Comparison of ENCODE assay signal across 34 cellular contexts in genomic region chr11:133819916-133820315, GRCh38. TPM values are rescaled to one million over a fixed set of nuclear protein-coding genes. Genes with fewer than 3 reads are reported as not detected.
"Had no signal": no experiment of that assay in that cellular context is flagged by ENCODE, and none has a peak within 500 bp of the region (broad histone marks: within the 10 kb centered on the region; RNA-seq: fewer than 3 reads in every experiment).

No MANE protein-coding gene starts in this region.

- ATAC-seq: PC-3 had no signal

- H3K27ac Mint-ChIP-seq: activated CD4-positive, alpha-beta memory T cell treated with anti-CD3 and anti-CD28 coated beads, Interleukin-2, amount 10 ng/mL, durations not matched to agents 7 days and 5 days; activated naive CD4-positive, alpha-beta T cell treated with anti-CD3 and anti-CD28 coated beads, Interleukin-2, amount 10 ng/mL, durations not matched to agents 7 days and 5 days; activated naive CD8-positive, alpha-beta T cell treated with anti-CD3 and anti-CD28 coated beads for 36 hours had no signal

- H3K4me1 Mint-ChIP-seq: activated CD4-positive, alpha-beta memory T cell treated with anti-CD3 and anti-CD28 coated beads, Interleukin-2, amount 10 ng/mL, durations not matched to agents 7 days and 5 days; activated naive CD4-positive, alpha-beta T cell treated with anti-CD3 and anti-CD28 coated beads, Interleukin-2, amount 10 ng/mL, durations not matched to agents 7 days and 5 days; activated naive CD8-positive, alpha-beta T cell treated with anti-CD3 and anti-CD28 coated beads for 36 hours; central memory CD8-positive, alpha-beta T cell had no signal

- H3K4me2 ChIP-seq: KMS-11 had no signal

- H3K9ac ChIP-seq: KMS-11 had no signal

- H3K36me3 ChIP-seq: brain microvascular endothelial cell, Peyer's patch, WERI-Rb-1 had no signal

- H3K4me3 ChIP-seq: Peyer's patch had no signal

- H3K4me1 ChIP-seq: Peyer's patch had no signal

- H3K27me3 Mint-ChIP-seq: activated naive CD8-positive, alpha-beta T cell treated with anti-CD3 and anti-CD28 coated beads for 36 hours had no signal

- H3K9me3 ChIP-seq: Peyer's patch had no signal

- H3K27me3 ChIP-seq: brain microvascular endothelial cell, Peyer's patch had no signal

- H3K4me3 Mint-ChIP-seq: activated CD4-positive, alpha-beta memory T cell treated with anti-CD3 and anti-CD28 coated beads, Interleukin-2, amount 10 ng/mL, durations not matched to agents 7 days and 5 days; activated naive CD4-positive, alpha-beta T cell treated with anti-CD3 and anti-CD28 coated beads, Interleukin-2, amount 10 ng/mL, durations not matched to agents 7 days and 5 days; activated naive CD8-positive, alpha-beta T cell treated with anti-CD3 and anti-CD28 coated beads for 36 hours; central memory CD8-positive, alpha-beta T cell had no signal

- DNase-seq: activated CD4-positive, alpha-beta memory T cell treated with anti-CD3 and anti-CD28 coated beads, Interleukin-2, amount 10 ng/mL, durations not matched to agents 7 days and 5 days; activated CD4-positive, alpha-beta T cell treated with anti-CD3 and anti-CD28 coated beads for 1 hour; activated CD4-positive, alpha-beta T cell treated with anti-CD3 and anti-CD28 coated beads for 48 hours; activated CD4-positive, CD25-positive, alpha-beta regulatory T cell; activated effector memory CD4-positive, alpha-beta T cell treated with Interleukin-2 at 50 U/mL for 16 hours; activated naive CD4-positive, alpha-beta T cell treated with anti-CD3 and anti-CD28 coated beads, Interleukin-2, amount 10 ng/mL, durations not matched to agents 7 days and 5 days; activated naive CD8-positive, alpha-beta T cell treated with anti-CD3 and anti-CD28 coated beads for 36 hours; activated T-cell treated with anti-CD3 and anti-CD28 coated beads, Interleukin-2, amount 50 U/mL, for 48 hours; amniotic stem cell; aorta; brain microvascular endothelial cell; MM.1S; NCI-H1092; NCI-H1436 treated with DMSO at 0.1 percent for 48 hours; NCI-H187; NCI-H2029 treated with DMSO at 0.1 percent for 48 hours; NCI-H2171 treated with DMSO at 0.1 percent for 48 hours; NCI-H226; NCI-H524 treated with DMSO at 0.1 percent for 48 hours; NCI-H748 treated with DMSO at 0.1 percent for 48 hours; NK-92 treated with Interleukin-12 subunit alpha and Interleukin-12 subunit beta, amount 100 ng/mL, for 24 hours; PC-3; Peyer's patch; RPMI8226; SW 1271; T1000; WERI-Rb-1 had no signal

- H3K36me3 Mint-ChIP-seq: activated naive CD4-positive, alpha-beta T cell treated with anti-CD3 and anti-CD28 coated beads, Interleukin-2, amount 10 ng/mL, durations not matched to agents 7 days and 5 days; activated naive CD8-positive, alpha-beta T cell treated with anti-CD3 and anti-CD28 coated beads for 36 hours had no signal

- H3K9me3 Mint-ChIP-seq: activated CD4-positive, alpha-beta memory T cell treated with anti-CD3 and anti-CD28 coated beads, Interleukin-2, amount 10 ng/mL, durations not matched to agents 7 days and 5 days; activated naive CD4-positive, alpha-beta T cell treated with anti-CD3 and anti-CD28 coated beads, Interleukin-2, amount 10 ng/mL, durations not matched to agents 7 days and 5 days; activated naive CD8-positive, alpha-beta T cell treated with anti-CD3 and anti-CD28 coated beads for 36 hours; central memory CD8-positive, alpha-beta T cell had no signal

- H3K27ac ChIP-seq: brain microvascular endothelial cell, KMS-11, Peyer's patch, WERI-Rb-1 had no signal

RNA-seq across cellular contexts. Expression of gene SPATA19, which starts 25.4 kb away (rescaled TPM):
- total RNA-seq: activated CD4-positive, alpha-beta memory T cell treated with anti-CD3 and anti-CD28 coated beads, Interleukin-2, amount 10 ng/mL, durations not matched to agents 7 days and 5 days; activated CD8-positive, alpha-beta memory T cell treated with anti-CD3 and anti-CD28 coated beads for 36 hours; activated naive CD8-positive, alpha-beta T cell treated with anti-CD3 and anti-CD28 coated beads for 36 hours; aorta; LHCN-M2; NCI-H460; PC-3; Peyer's patch; T-helper 1 cell treated with Interleukin-12 subunit alpha and Interleukin-12 subunit beta and Interleukin-4 antibody, amounts not matched to agents 30 ng/mL and 1 ng/mL, for 36 hours; T-helper 2 cell treated with Interferon-gamma antibody and Interleukin-4, amounts not matched to agents 100 ng/mL and 5 ng/mL, for 36 hours had no signal
- polyA plus RNA-seq: aorta had no signal
